ENCODE assay signal across 1 cellular context in genomic region chr13:97434417-97435296, GRCh38.
TF ChIP-seq lines count a peak whose summit lies in the region.

No MANE protein-coding gene starts in this region.

TF ChIP-seq in GM23338, 12 proteins besides CTCF, POLR2A, EP300 and RAD21 (continued from another document):
- TF ChIP-seq ZNF462 (CRISPR knock-in tag; IDR thresholded peaks at IDR 0.05) (no peak), EZH2phosphoT487 (IDR thresholded peaks at IDR 0.05; ENCODE audit: unreplicated experiment) (no peak), JUNB (IDR thresholded peaks at IDR 0.05; ENCODE audit: unreplicated experiment) (no peak), STAT1 (IDR thresholded peaks at IDR 0.05; ENCODE audit: unreplicated experiment) (no peak), ZNF114 (CRISPR knock-in tag; IDR thresholded peaks at IDR 0.05) (no peak), ZNF331 (CRISPR knock-in tag; IDR thresholded peaks at IDR 0.05; ENCODE audit: low read depth) (no peak), NANOG (IDR thresholded peaks at IDR 0.05; ENCODE audit: borderline replicate concordance) (no peak)
